ENCODE assay signal across 8 cellular contexts in genomic region chr1:223713546-223714420, GRCh38. TPM values are rescaled to one million over a fixed set of nuclear protein-coding genes. Genes with fewer than 3 reads are reported as not detected.
DNase-seq lines count a peak whose midpoint lies in the region; ATAC-seq and TF ChIP-seq lines count a peak whose summit lies in the region.

No MANE protein-coding gene starts in this region.

- H3K27ac Mint-ChIP-seq in activated B cell treated with CpG ODN at 0.5 μM for 24 hours: peak overlapping the region; percentile 72

- ATAC-seq in activated B cell treated with CpG ODN at 0.5 μM for 24 hours (ENCODE audit: low read depth): no peak
- ATAC-seq in foreskin keratinocyte: peak; percentile 48
- ATAC-seq in HG03442 (IDR thresholded peaks at IDR 0.05; ENCODE audit: unreplicated experiment): no peak
- ATAC-seq in GM21717 (IDR thresholded peaks at IDR 0.05; ENCODE audit: unreplicated experiment): no peak
- no peak for ATAC-seq in omental fat pad (ENCODE audit: low FRiP score)
- no peak for ATAC-seq in HG03457 (IDR thresholded peaks at IDR 0.05; ENCODE audit: unreplicated experiment)

- H3K27ac ChIP-seq in foreskin keratinocyte (peak overlapping the region; percentile 85), skeletal muscle tissue (ENCODE audit: low read depth, low read length) (peak overlapping the region; percentile 81)

- H3K4me1 ChIP-seq in foreskin keratinocyte: peaks cover 38% of the 10 kb centered on the region
- H3K4me1 ChIP-seq in skeletal muscle tissue (ENCODE audit: control insufficient read depth in 3 of 3, insufficient read depth in 3 of 3, low read length in 3 of 3): peaks cover 27 to 48% (median 43%) of the 10 kb centered on the region in 3 donors

- peak overlapping the region; percentile 79 to 96 (median 91) for H3K9ac ChIP-seq in skeletal muscle tissue (ENCODE audit: low read depth in 1 of 3, low read length in 3 of 3)

- H3K4me1 Mint-ChIP-seq in activated B cell treated with CpG ODN at 0.5 μM for 24 hours: peaks cover 63% of the 10 kb centered on the region

- DNase-seq in H7: peak; percentile 16
- DNase-seq in activated B cell treated with CpG ODN at 0.5 μM for 24 hours: no peak
- DNase-seq in foreskin keratinocyte: peak in 1 of 2 donors; percentile 71
- no peak for DNase-seq in omental fat pad (ENCODE audit: low spot score)

- H3K4me3 ChIP-seq in H7 (ENCODE audit: insufficient read depth, low read depth, low read length) (peak overlapping the region; percentile 77), skeletal muscle tissue (ENCODE audit: low read length in 3 of 3) (peak overlapping the region; percentile 79 to 94 (median 85))

- POLR2A ChIA-PET in activated B cell treated with CpG ODN at 0.5 μM for 24 hours (lab: Charles Lee): interaction anchor here (0.5 to 2.5 kb wide), 7 partner anchors 11 to 1001 kb away, joined by 3 to 10 read pairs (median 8); no protein-coding TSS in a partner anchor

- no peaks in the 10 kb centered on the region for H3K27me3 Mint-ChIP-seq in activated B cell treated with CpG ODN at 0.5 μM for 24 hours

- peaks cover 7% of the 10 kb centered on the region for H3K36me3 Mint-ChIP-seq in activated B cell treated with CpG ODN at 0.5 μM for 24 hours (ENCODE audit: low read depth)

- peaks cover 18% of the 10 kb centered on the region for H3K27me3 ChIP-seq in H7 (ENCODE audit: control insufficient read depth, insufficient read depth, low read length)
- H3K27me3 ChIP-seq in foreskin keratinocyte: no peaks in the 10 kb centered on the region
- H3K27me3 ChIP-seq in skeletal muscle tissue (ENCODE audit: control insufficient read depth in 3 of 3, insufficient read depth in 3 of 3, low read length in 3 of 3): no peaks in the 10 kb centered on the region

- no peaks in the 10 kb centered on the region for H3K9me3 ChIP-seq in skeletal muscle tissue (ENCODE audit: control insufficient read depth in 3 of 3, low read length in 3 of 3)

- TF ChIP-seq CTCF in activated B cell treated with CpG ODN at 0.5 μM for 24 hours (IDR thresholded peaks at IDR 0.05) (no peak), foreskin keratinocyte (conservative IDR thresholded peaks at IDR 0.05) (no peak), omental fat pad (IDR thresholded peaks at IDR 0.05) (no peak)

- H3K36me3 ChIP-seq in H7 (replicated peaks; ENCODE audit: control insufficient read depth, insufficient read depth, low read length) (0 out of 2 replicates have a peak, but pooled peaks cover 2% of the 10 kb centered on the region), skeletal muscle tissue (ENCODE audit: control insufficient read depth in 3 of 3, insufficient read depth in 3 of 3, low read length in 3 of 3) (peaks cover 12 to 23% (median 15%) of the 10 kb centered on the region in 3 donors)

- H3K9me3 Mint-ChIP-seq in activated B cell treated with CpG ODN at 0.5 μM for 24 hours: no peaks in the 10 kb centered on the region

- peak overlapping the region; percentile 86 for H3K4me3 Mint-ChIP-seq in activated B cell treated with CpG ODN at 0.5 μM for 24 hours

- intact Hi-C loops in activated B cell treated with CpG ODN at 0.5 μM for 24 hours (cut with micrococcal nuclease): loop anchor here (1.0 to 5.0 kb wide), 4 partner anchors 13 to 619 kb away; partner anchors contain the start of genes NVL and TP53BP2

- CTCF ChIA-PET in activated B cell treated with CpG ODN at 0.5 μM for 24 hours (lab: Charles Lee): interaction anchor here (2.9 to 3.2 kb wide), 2 partner anchors 13 to 15 kb away, joined by 10 to 14 read pairs; no protein-coding TSS in a partner anchor

RNA-seq across cellular contexts. Expression of gene CAPN2, which starts 1.4 kb away (rescaled TPM):
- total RNA-seq in H7 (2014; rRNA removed; shearing (Covaris generic)): 46.8 and 60.4 TPM in 2 replicates
- total RNA-seq in activated B cell treated with CpG ODN at 0.5 μM for 24 hours: 50.7 and 62.6 TPM in 2 replicates
- 530 and 551 TPM in 2 replicates for total RNA-seq in foreskin keratinocyte
- polyA plus RNA-seq in foreskin keratinocyte: 278 and 298 TPM in 2 replicates
- 78.8 TPM for total RNA-seq in skeletal muscle tissue
- total RNA-seq in omental fat pad: 100 to 1,000 TPM; 171 to 314 (median 229) TPM

RNA-seq across cellular contexts. Expression of gene CAPN8, which starts 48.3 kb away (rescaled TPM):
- total RNA-seq in H7 (2014; rRNA removed; shearing (Covaris generic)): not detected in 2 replicates
- total RNA-seq in activated B cell treated with CpG ODN at 0.5 μM for 24 hours (not detected in 2 replicates), foreskin keratinocyte (0.68 and 1.1 TPM in 2 replicates), skeletal muscle tissue (1.0 TPM), omental fat pad (not detected)
- 0.55 and 0.73 TPM in 2 replicates for polyA plus RNA-seq in foreskin keratinocyte
